8 cellular contexts compared by ENCODE assay signal in the genomic region with DNA sequence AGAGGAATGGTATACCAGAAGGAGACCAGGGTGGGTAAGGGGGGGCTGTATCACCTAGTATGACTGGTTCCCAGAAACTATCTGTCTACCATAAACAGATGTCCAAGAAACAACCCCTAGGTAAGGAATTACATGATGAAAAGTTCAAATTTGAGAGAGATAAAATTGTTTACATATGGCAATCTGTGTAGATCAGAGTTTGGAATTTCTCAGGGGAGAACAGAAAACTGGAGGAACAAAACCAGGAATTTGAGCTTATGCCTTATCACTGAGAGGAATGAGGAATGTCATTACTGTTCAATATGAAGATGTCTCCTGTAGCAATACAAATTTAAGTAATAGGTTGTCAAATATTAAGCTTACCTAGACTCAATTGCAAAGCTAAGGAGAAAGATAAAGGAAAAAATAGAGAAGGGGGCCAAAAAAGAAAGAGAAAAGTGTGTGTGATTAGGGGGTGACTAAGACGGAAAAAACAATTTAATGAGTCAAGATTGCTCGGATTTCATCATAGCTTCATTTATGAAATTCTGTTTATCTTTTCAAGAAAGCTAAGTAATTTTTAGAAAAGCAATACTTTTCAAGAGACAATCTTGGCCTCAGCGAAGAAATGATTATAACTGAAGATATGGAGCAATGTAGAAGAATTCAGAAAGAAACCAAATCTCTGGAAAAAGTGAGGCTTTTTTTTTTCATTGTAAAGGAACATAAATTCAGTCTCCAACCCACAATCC.
DNase-seq lines count a peak whose midpoint lies in the region; ATAC-seq and TF ChIP-seq lines count a peak whose summit lies in the region.

No MANE protein-coding gene starts in this region.

- H3K27me3 ChIP-seq in RWPE2 (ENCODE audit: insufficient read depth, poor library complexity, severe bottlenecking), result no peaks in the 10 kb centered on the region
- H3K27me3 ChIP-seq in prostate gland (replicated peaks; ENCODE audit: insufficient read depth), result no peaks in the 10 kb centered on the region
- no peaks in the 10 kb centered on the region for H3K27me3 ChIP-seq in naive thymus-derived CD4-positive, alpha-beta T cell (ENCODE audit: control insufficient read depth in 2 of 2, insufficient read depth in 2 of 2, low read length in 2 of 2)

- intact Hi-C loops in prostate gland (cut with DNase I), result loop anchor here (5.0 kb wide), 1 partner anchor 208 kb away; no protein-coding TSS in a partner anchor
- intact Hi-C loops in naive thymus-derived CD4-positive, alpha-beta T cell (cut with micrococcal nuclease), result no loop called here

- H3K36me3 ChIP-seq in ES-I3 (ENCODE audit: insufficient read depth, low read length) (no peaks in the 10 kb centered on the region), RWPE2 (ENCODE audit: low read depth) (peaks cover 23% of the 10 kb centered on the region), prostate gland (no peaks in the 10 kb centered on the region)
- no peaks in the 10 kb centered on the region for H3K36me3 ChIP-seq in naive thymus-derived CD4-positive, alpha-beta T cell (ENCODE audit: control insufficient read depth in 2 of 3, insufficient read depth in 3 of 3, low read length in 3 of 3)

- peaks cover 7 to 38% (median 31%) of the 10 kb centered on the region in 5 donors for H3K27me3 Mint-ChIP-seq in naive thymus-derived CD4-positive, alpha-beta T cell

- POLR2A ChIA-PET in naive thymus-derived CD4-positive, alpha-beta T cell (lab: Charles Lee), result no interaction called here

- WGBS in prostate gland, result 8% methylated on average over 3 of the region's 3 CpGs

- no peaks in the 10 kb centered on the region for H3K36me3 Mint-ChIP-seq in naive thymus-derived CD4-positive, alpha-beta T cell

- H3K4me3 Mint-ChIP-seq in naive thymus-derived CD4-positive, alpha-beta T cell, result no peak overlapping the region

- no peaks in the 10 kb centered on the region for H3K9me3 Mint-ChIP-seq in naive thymus-derived CD4-positive, alpha-beta T cell

- no peak for TF ChIP-seq POLR2A in prostate gland (IDR thresholded peaks at IDR 0.05)

- H3K27ac Mint-ChIP-seq in naive thymus-derived CD4-positive, alpha-beta T cell, result no peak overlapping the region

- H3K4me1 Mint-ChIP-seq in naive thymus-derived CD4-positive, alpha-beta T cell, result peaks cover 0 to 8% (median 7%) of the 10 kb centered on the region in 7 donors

- H3K4me3 ChIP-seq in RWPE2 (ENCODE audit: severe bottlenecking), result peak overlapping the region; percentile 31
- peak overlapping the region; percentile 63 for H3K4me3 ChIP-seq in fibroblast of the aortic adventitia (ENCODE audit: low read depth, low read length)
- peak overlapping the region; percentile 21 to 28 for H3K4me3 ChIP-seq in prostate gland
- no peak overlapping the region for H3K4me3 ChIP-seq in naive thymus-derived CD4-positive, alpha-beta T cell (ENCODE audit: low read length)

- TF ChIP-seq CTCF in RWPE2 (IDR thresholded peaks at IDR 0.05; ENCODE audit: poor library complexity, severe bottlenecking) (no peak), fibroblast of the aortic adventitia (IDR thresholded peaks at IDR 0.05; ENCODE audit: insufficient read depth, low read length) (no peak), prostate gland (IDR thresholded peaks at IDR 0.05) (no peak)

- peak overlapping the region; percentile 65 for H3K9ac ChIP-seq in ES-I3 (ENCODE audit: low read depth, low read length)

- peaks cover 44% of the 10 kb centered on the region for H3K4me1 ChIP-seq in ES-I3 (ENCODE audit: insufficient read depth, low read length)
- peaks cover 31% of the 10 kb centered on the region for H3K4me1 ChIP-seq in RWPE2 (ENCODE audit: insufficient read depth, poor library complexity, severe bottlenecking)
- H3K4me1 ChIP-seq in prostate gland (replicated peaks), result peaks cover 3% of the 10 kb centered on the region
- H3K4me1 ChIP-seq in naive thymus-derived CD4-positive, alpha-beta T cell (ENCODE audit: control insufficient read depth in 2 of 2, insufficient read depth in 2 of 2, low read length in 2 of 2), result peaks cover 0 to 4% of the 10 kb centered on the region in 2 donors

- H3K27ac ChIP-seq in RWPE2 (ENCODE audit: poor library complexity, severe bottlenecking) (peak overlapping the region; percentile 97), prostate gland (peak overlapping the region; percentile 57 to 65)
- H3K27ac ChIP-seq in naive thymus-derived CD4-positive, alpha-beta T cell (ENCODE audit: low read depth, low read length), result no peak overlapping the region

- DNase-seq in RWPE2 (ENCODE audit: low spot score), result no peak
- peak; percentile 87 for DNase-seq in fibroblast of the aortic adventitia (ENCODE audit: low read depth)
- no peak for DNase-seq in prostate gland (ENCODE audit: low spot score)
- DNase-seq in naive thymus-derived CD4-positive, alpha-beta T cell, result no peak
- no peak for DNase-seq in Kasumi-1 (lab: John Stamatoyannopoulos, UW)

- CTCF ChIA-PET in naive thymus-derived CD4-positive, alpha-beta T cell (lab: Charles Lee), result no interaction called here

- ATAC-seq in RWPE2 (ENCODE audit: low read depth) (no peak), HG02870 (IDR thresholded peaks at IDR 0.05; ENCODE audit: unreplicated experiment) (no peak), GM18502 (IDR thresholded peaks at IDR 0.05; ENCODE audit: poor library complexity, unreplicated experiment) (no peak)
- no peak for ATAC-seq in naive thymus-derived CD4-positive, alpha-beta T cell

- H3K9me3 ChIP-seq in ES-I3 (ENCODE audit: control insufficient read depth, insufficient read depth, low read length), result no peaks in the 10 kb centered on the region
- no peaks in the 10 kb centered on the region for H3K9me3 ChIP-seq in RWPE2 (ENCODE audit: severe bottlenecking)
- no peaks in the 10 kb centered on the region for H3K9me3 ChIP-seq in prostate gland
- no peaks in the 10 kb centered on the region for H3K9me3 ChIP-seq in naive thymus-derived CD4-positive, alpha-beta T cell (ENCODE audit: control insufficient read depth in 2 of 3, low read length in 3 of 3)
